11 cellular contexts compared by ENCODE assay signal in the genomic region with DNA sequence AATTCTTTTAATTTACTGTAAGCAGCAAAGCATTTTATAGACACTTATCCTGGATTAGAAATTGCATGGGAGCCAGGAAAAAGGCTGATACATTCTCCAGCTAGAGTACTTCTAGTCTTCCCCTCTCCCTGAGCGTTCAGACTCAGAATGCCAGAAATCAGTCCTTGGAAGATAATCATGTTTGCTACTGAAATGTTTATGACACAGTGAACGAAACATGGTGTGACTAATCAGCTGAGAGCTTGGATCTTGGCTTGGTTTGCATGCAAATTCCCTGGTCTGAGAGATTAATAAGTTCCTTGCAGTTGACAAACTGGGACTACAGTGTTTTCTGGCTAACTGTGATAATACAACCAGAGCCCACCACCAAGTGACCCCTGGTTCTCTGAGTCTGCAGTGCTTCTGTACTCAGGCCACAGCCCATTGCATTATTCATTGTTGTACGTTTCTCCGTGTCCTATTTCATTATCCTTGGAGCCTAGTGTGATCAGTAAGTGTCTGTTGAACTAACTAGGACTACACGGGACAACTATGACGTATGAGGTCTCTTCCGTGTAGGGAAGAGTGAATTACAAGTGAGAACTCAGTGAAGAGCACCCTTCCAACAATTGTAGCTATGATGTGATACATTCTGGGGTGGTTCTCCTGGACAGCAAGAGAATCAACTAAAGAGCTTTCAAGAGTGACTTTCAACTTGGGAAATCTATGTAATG. TPM values are rescaled to one million over a fixed set of nuclear protein-coding genes. Genes with fewer than 3 reads are reported as not detected.
DNase-seq lines count a peak whose midpoint lies in the region; ATAC-seq and TF ChIP-seq lines count a peak whose summit lies in the region.
"Had no signal": no experiment of that assay in that cellular context is flagged by ENCODE, and none has a peak within 500 bp of the region (broad histone marks: within the 10 kb centered on the region; RNA-seq: fewer than 3 reads in every experiment).

No MANE protein-coding gene starts in this region.

- no peak overlapping the region for H3K4me3 Mint-ChIP-seq in naive thymus-derived CD8-positive, alpha-beta T cell
- H3K4me3 Mint-ChIP-seq: natural killer cell treated with Interleukin-12 subunit alpha and Interleukin-12 subunit beta and Interleukin-15 and Interleukin-18, amount 100 ng/mL, for 72 hours had no signal

- no peaks in the 10 kb centered on the region for H3K36me3 Mint-ChIP-seq in naive thymus-derived CD8-positive, alpha-beta T cell
- H3K36me3 Mint-ChIP-seq: natural killer cell treated with Interleukin-12 subunit alpha and Interleukin-12 subunit beta and Interleukin-15 and Interleukin-18, amount 100 ng/mL, for 72 hours had no signal

- no peak overlapping the region for H3K27ac Mint-ChIP-seq in naive thymus-derived CD8-positive, alpha-beta T cell

- H3K4me3 ChIP-seq in brain microvascular endothelial cell (ENCODE audit: low read depth, low read length) (no peak overlapping the region), tibial artery (no peak overlapping the region)

- peak; percentile 50 for DNase-seq in HS-27A (ENCODE audit: low read depth)
- peak; percentile 86 for DNase-seq in brain microvascular endothelial cell
- peak; percentile 94 for DNase-seq in iris pigment epithelial cell (ENCODE audit: low read depth)
- DNase-seq in tibial artery: no peak
- DNase-seq in naive thymus-derived CD8-positive, alpha-beta T cell: no peak
- no peak for DNase-seq in activated T-cell treated with anti-CD3 and anti-CD28 coated beads, Interleukin-2, amount 50 U/mL, for 1 hour
- DNase-seq in activated CD4-positive, alpha-beta T cell treated with anti-CD3 and anti-CD28 coated beads, Interleukin-2, amount 50 U/mL, for 48 hours: no peak
- DNase-seq: activated T-cell treated with anti-CD3 and anti-CD28 coated beads, Interleukin-2, amount 50 U/mL, for 48 hours; T-helper 2 cell had no signal

- no peaks in the 10 kb centered on the region for H3K27me3 ChIP-seq in brain microvascular endothelial cell (replicated peaks)
- no peaks in the 10 kb centered on the region for H3K27me3 ChIP-seq in tibial artery

- H3K9me3 ChIP-seq in tibial artery: no peaks in the 10 kb centered on the region

- H3K27ac ChIP-seq in brain microvascular endothelial cell: peak overlapping the region; percentile 96
- peak overlapping the region; percentile 57 to 65 for H3K27ac ChIP-seq in tibial artery

- TF ChIP-seq CTCF in brain microvascular endothelial cell (IDR thresholded peaks at IDR 0.05; ENCODE audit: low read depth, low read length, missing control alignments): no peak
- TF ChIP-seq CTCF in tibial artery (IDR thresholded peaks at IDR 0.05): no peak

- H3K36me3 ChIP-seq in brain microvascular endothelial cell (replicated peaks) (no peaks in the 10 kb centered on the region), tibial artery (no peaks in the 10 kb centered on the region)

- H3K4me1 Mint-ChIP-seq in naive thymus-derived CD8-positive, alpha-beta T cell: peaks cover 2 to 10% (median 6%) of the 10 kb centered on the region in 4 donors

- no peak for ATAC-seq in naive thymus-derived CD8-positive, alpha-beta T cell
- no peak for ATAC-seq in HG02938 (IDR thresholded peaks at IDR 0.05; ENCODE audit: unreplicated experiment)

- intact Hi-C loops in tibial artery (cut with DNase I; ENCODE audit: low total_unique reads): loop anchor here (10.0 kb wide), 1 partner anchor 46 kb away; no protein-coding TSS in a partner anchor

- no peaks in the 10 kb centered on the region for H3K9me3 Mint-ChIP-seq in naive thymus-derived CD8-positive, alpha-beta T cell
- H3K9me3 Mint-ChIP-seq: natural killer cell treated with Interleukin-12 subunit alpha and Interleukin-12 subunit beta and Interleukin-15 and Interleukin-18, amount 100 ng/mL, for 72 hours had no signal

- POLR2A ChIA-PET in naive thymus-derived CD8-positive, alpha-beta T cell (lab: Charles Lee): no interaction called here

- H3K27me3 Mint-ChIP-seq in naive thymus-derived CD8-positive, alpha-beta T cell: peaks cover 0 to 3% (median 0%) of the 10 kb centered on the region in 5 donors
- H3K27me3 Mint-ChIP-seq: natural killer cell treated with Interleukin-12 subunit alpha and Interleukin-12 subunit beta and Interleukin-15 and Interleukin-18, amount 100 ng/mL, for 72 hours had no signal

- H3K4me1 ChIP-seq in tibial artery: peaks cover 0 to 53% (median 16%) of the 10 kb centered on the region in 4 donors

- in situ Hi-C loops in brain microvascular endothelial cell (cut with HindIII; ENCODE audit: low pct_ligation_motif_present, low sequenced_read_pairs): no loop called here

RNA-seq across cellular contexts. Expression of a gene that starts 34.6 kb away (rescaled TPM):
- total RNA-seq in naive thymus-derived CD8-positive, alpha-beta T cell: 1,000 to 10,000 TPM; 1,491 to 1,493 TPM
- polyA plus RNA-seq in naive thymus-derived CD8-positive, alpha-beta T cell: 100 to 1,000 TPM; 111 to 153 (median 148) TPM

Comparison
In these comparisons a context has a peak if more than half of its experiments do, and no peak if none do; other contexts are left out.
1. DNase-seq: peak in HS-27A (single experiment), brain microvascular endothelial cell (single experiment) and iris pigment epithelial cell (single experiment); none in tibial artery (0 of 2), naive thymus-derived CD8-positive, alpha-beta T cell (0 of 10), activated T-cell treated with anti-CD3 and anti-CD28 coated beads, Interleukin-2, amount 50 U/mL, for 1 hour (single experiment) and activated CD4-positive, alpha-beta T cell treated with anti-CD3 and anti-CD28 coated beads, Interleukin-2, amount 50 U/mL, for 48 hours (0 of 2).